Comparison of ENCODE assay signal across 20 cellular contexts in genomic region chr11:14315130-14315529, GRCh38. TPM values are rescaled to one million over a fixed set of nuclear protein-coding genes. Genes with fewer than 3 reads are reported as not detected.
DNase-seq lines count a peak whose midpoint lies in the region; ATAC-seq, FAIRE-seq and TF ChIP-seq lines count a peak whose summit lies in the region.
"Had no signal": no experiment of that assay in that cellular context is flagged by ENCODE, and none has a peak within 500 bp of the region (broad histone marks: within the 10 kb centered on the region; RNA-seq: fewer than 3 reads in every experiment).

No MANE protein-coding gene starts in this region.

- POLR2A ChIA-PET in A549 (lab: Yijun Ruan, JAX): no interaction called here
- POLR2A ChIA-PET in activated B cell treated with CpG ODN at 0.5 μM for 24 hours (lab: Charles Lee): interaction anchor here (0.7 to 5.7 kb wide), 6 partner anchors 10 to 798 kb away, joined by 3 to 35 read pairs (median 4); no protein-coding TSS in a partner anchor

- DNase-seq in A549 (ENCODE audit: low read depth in 1 of 2, low spot score in 1 of 2) (no peak), activated B cell treated with CpG ODN at 0.5 μM for 24 hours (no peak), NCI-H2107 (lab: John Stamatoyannopoulos, UW) (no peak), NCI-H446 (lab: John Stamatoyannopoulos, UW) (no peak)
- no peak for DNase-seq in activated effector memory CD4-positive, alpha-beta T cell treated with Interleukin-2 at 50 U/mL for 16 hours
- DNase-seq in activated T-helper 1 cell treated with anti-CD3 and anti-CD28 coated beads, Interleukin-12 subunit alpha, Interleukin-12 subunit beta, Interleukin-2, Interleukin-4 antibody, amounts not matched to agents 30 ng/mL and 10 ng/mL and 1 ng/mL, durations not matched to agents 14 hours and 24 hours and 36 hours (ENCODE audit: low spot score): no peak
- DNase-seq: activated CD4-positive, CD25-positive, alpha-beta regulatory T cell; activated naive CD4-positive, alpha-beta T cell treated with anti-CD3 and anti-CD28 coated beads, Interleukin-2, amount 50 U/mL, for 16 hours; CD4-positive, alpha-beta T cell; EL; GOT3; head of caudate nucleus; NCI-H1092 treated with DMSO at 0.1 percent for 48 hours; nucleus accumbens; stimulated activated CD4-positive, alpha-beta T cell treated with anti-CD3 and anti-CD28 coated beads, Interleukin-4, amount 100 ng/mL, for 24 hours had no signal

- peak overlapping the region; percentile 74 for H3K4me3 Mint-ChIP-seq in activated B cell treated with CpG ODN at 0.5 μM for 24 hours
- H3K4me3 Mint-ChIP-seq in activated T-helper 1 cell treated with anti-CD3 and anti-CD28 coated beads, Interleukin-12 subunit alpha, Interleukin-12 subunit beta, Interleukin-2, Interleukin-4 antibody, amounts not matched to agents 30 ng/mL and 10 ng/mL and 1 ng/mL, durations not matched to agents 14 hours and 24 hours and 36 hours: no peak overlapping the region
- H3K4me3 Mint-ChIP-seq: CD4-positive, alpha-beta T cell had no signal

- no peak overlapping the region for H3K4me2 ChIP-seq in A549

- TF ChIP-seq POLR2A in A549 (IDR thresholded peaks at IDR 0.05; ENCODE audit: low read length): no peak

- no peak for TF ChIP-seq EP300 in A549 (IDR thresholded peaks at IDR 0.05)

- H3K4me1 ChIP-seq in A549: peaks cover 41% of the 10 kb centered on the region
- H3K4me1 ChIP-seq: tibial nerve had no signal

- peaks cover 3% of the 10 kb centered on the region for H3K36me3 Mint-ChIP-seq in activated B cell treated with CpG ODN at 0.5 μM for 24 hours (ENCODE audit: low read depth)
- H3K36me3 Mint-ChIP-seq in activated T-helper 1 cell treated with anti-CD3 and anti-CD28 coated beads, Interleukin-12 subunit alpha, Interleukin-12 subunit beta, Interleukin-2, Interleukin-4 antibody, amounts not matched to agents 30 ng/mL and 10 ng/mL and 1 ng/mL, durations not matched to agents 14 hours and 24 hours and 36 hours (ENCODE audit: low read depth): peaks cover 10% of the 10 kb centered on the region

- WGBS in A549 (ENCODE audit: missing lambda C conversion rate): 86% methylated on average over 2 of the region's 2 CpGs

- H3K27me3 Mint-ChIP-seq in activated B cell treated with CpG ODN at 0.5 μM for 24 hours: no peaks in the 10 kb centered on the region
- no peaks in the 10 kb centered on the region for H3K27me3 Mint-ChIP-seq in activated T-helper 1 cell treated with anti-CD3 and anti-CD28 coated beads, Interleukin-12 subunit alpha, Interleukin-12 subunit beta, Interleukin-2, Interleukin-4 antibody, amounts not matched to agents 30 ng/mL and 10 ng/mL and 1 ng/mL, durations not matched to agents 14 hours and 24 hours and 36 hours (ENCODE audit: insufficient read depth)
- H3K27me3 Mint-ChIP-seq: CD4-positive, alpha-beta T cell had no signal

- H3K9me3 Mint-ChIP-seq in activated B cell treated with CpG ODN at 0.5 μM for 24 hours: no peaks in the 10 kb centered on the region
- no peaks in the 10 kb centered on the region for H3K9me3 Mint-ChIP-seq in activated T-helper 1 cell treated with anti-CD3 and anti-CD28 coated beads, Interleukin-12 subunit alpha, Interleukin-12 subunit beta, Interleukin-2, Interleukin-4 antibody, amounts not matched to agents 30 ng/mL and 10 ng/mL and 1 ng/mL, durations not matched to agents 14 hours and 24 hours and 36 hours
- H3K9me3 Mint-ChIP-seq: CD4-positive, alpha-beta T cell had no signal

- TF ChIP-seq RAD21 in A549 (conservative IDR thresholded peaks at IDR 0.05 in 1 of 2, IDR thresholded peaks at IDR 0.05 in 1 of 2): no peak

- ATAC-seq in A549 (no peak), GM18907 (IDR thresholded peaks at IDR 0.05; ENCODE audit: unreplicated experiment) (peak; percentile 52), HG02938 (IDR thresholded peaks at IDR 0.05; ENCODE audit: unreplicated experiment) (peak; percentile 40), activated B cell treated with CpG ODN at 0.5 μM for 24 hours (ENCODE audit: low read depth) (no peak)
- ATAC-seq: sciatic nerve had no signal

- no peak overlapping the region for H3K4me3 ChIP-seq in A549
- H3K4me3 ChIP-seq: tibial nerve had no signal

- intact Hi-C loops in activated B cell treated with CpG ODN at 0.5 μM for 24 hours (cut with micrococcal nuclease): loop anchor here (2.0 to 10.0 kb wide), 2 partner anchors 16 to 450 kb away; no protein-coding TSS in a partner anchor
- intact Hi-C loops in activated T-helper 1 cell treated with anti-CD3 and anti-CD28 coated beads, Interleukin-12 subunit alpha, Interleukin-12 subunit beta, Interleukin-2, Interleukin-4 antibody, amounts not matched to agents 30 ng/mL and 10 ng/mL and 1 ng/mL, durations not matched to agents 14 hours and 24 hours and 36 hours (cut with micrococcal nuclease): no loop called here

- no peaks in the 10 kb centered on the region for H3K9me3 ChIP-seq in A549
- H3K9me3 ChIP-seq: tibial nerve had no signal

- no peak overlapping the region for H3K27ac Mint-ChIP-seq in activated B cell treated with CpG ODN at 0.5 μM for 24 hours
- no peak overlapping the region for H3K27ac Mint-ChIP-seq in activated T-helper 1 cell treated with anti-CD3 and anti-CD28 coated beads, Interleukin-12 subunit alpha, Interleukin-12 subunit beta, Interleukin-2, Interleukin-4 antibody, amounts not matched to agents 30 ng/mL and 10 ng/mL and 1 ng/mL, durations not matched to agents 14 hours and 24 hours and 36 hours
- H3K27ac Mint-ChIP-seq: CD4-positive, alpha-beta T cell had no signal

- FAIRE-seq in A549 (lab: Jason Lieb, UNC): no peak
- FAIRE-seq: keratinocyte had no signal

- TF ChIP-seq CTCF in A549 (IDR thresholded peaks at IDR 0.05) (no peak), activated B cell treated with CpG ODN at 0.5 μM for 24 hours (IDR thresholded peaks at IDR 0.05) (no peak)

- H3K27ac ChIP-seq in A549: no peak overlapping the region
- H3K27ac ChIP-seq: tibial nerve had no signal

- H3K4me1 Mint-ChIP-seq in activated B cell treated with CpG ODN at 0.5 μM for 24 hours: peaks cover 83% of the 10 kb centered on the region
- peaks cover 62% of the 10 kb centered on the region for H3K4me1 Mint-ChIP-seq in activated T-helper 1 cell treated with anti-CD3 and anti-CD28 coated beads, Interleukin-12 subunit alpha, Interleukin-12 subunit beta, Interleukin-2, Interleukin-4 antibody, amounts not matched to agents 30 ng/mL and 10 ng/mL and 1 ng/mL, durations not matched to agents 14 hours and 24 hours and 36 hours (ENCODE audit: low read depth)

- CTCF ChIA-PET in A549 (lab: Yijun Ruan, JAX): interaction anchor here (0.8 to 5.8 kb wide), 3 partner anchors 13 to 139 kb away, joined by 3 to 29 read pairs (median 4); no protein-coding TSS in a partner anchor
- CTCF ChIA-PET in activated B cell treated with CpG ODN at 0.5 μM for 24 hours (lab: Charles Lee): interaction anchor here (0.9 to 2.1 kb wide), 2 partner anchors 10 to 55 kb away, joined by 4 read pairs; no protein-coding TSS in a partner anchor

TF ChIP-seq in A549, 52 proteins besides CTCF, POLR2A, EP300 and RAD21:
- TF ChIP-seq HOXB13 (CRISPR knock-in tag; IDR thresholded peaks at IDR 0.05; ENCODE audit: low read depth) (no peak), SREBF2 (IDR thresholded peaks at IDR 0.05) (no peak), HOXA7 (CRISPR knock-in tag; IDR thresholded peaks at IDR 0.05) (no peak), MAFK (IDR thresholded peaks at IDR 0.05; ENCODE audit: partially characterized antibody) (peak; percentile 4), ZSCAN20 (CRISPR knock-in tag; IDR thresholded peaks at IDR 0.05) (no peak)
- TF ChIP-seq, protein P1, sequence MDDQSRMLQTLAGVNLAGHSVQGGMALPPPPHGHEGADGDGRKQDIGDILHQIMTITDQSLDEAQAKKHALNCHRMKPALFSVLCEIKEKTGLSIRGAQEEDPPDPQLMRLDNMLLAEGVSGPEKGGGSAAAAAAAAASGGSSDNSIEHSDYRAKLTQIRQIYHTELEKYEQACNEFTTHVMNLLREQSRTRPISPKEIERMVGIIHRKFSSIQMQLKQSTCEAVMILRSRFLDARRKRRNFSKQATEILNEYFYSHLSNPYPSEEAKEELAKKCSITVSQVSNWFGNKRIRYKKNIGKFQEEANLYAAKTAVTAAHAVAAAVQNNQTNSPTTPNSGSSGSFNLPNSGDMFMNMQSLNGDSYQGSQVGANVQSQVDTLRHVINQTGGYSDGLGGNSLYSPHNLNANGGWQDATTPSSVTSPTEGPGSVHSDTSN (IDR thresholded peaks at IDR 0.05): no peak

RNA-seq across cellular contexts. Expression of gene RRAS2, which starts 43.9 kb away (rescaled TPM):
- polyA plus RNA-seq in A549 (2011; rRNA removed) (39.7 and 48.2 TPM in 2 replicates), A549 (2017; fragmentation: RNase III; extraction: RNeasy Plus Mini Kit Qiagen cat#74134 plus additional on column Dnase treatment) (37.9 to 44.0 TPM (median 40.2 TPM) in 3 replicates)
- polyA plus RNA-seq in A549 (2012; cell fraction: cytosol; rRNA removed): 17.1 and 21.7 TPM in 2 replicates
- polyA plus RNA-seq in A549 (2012; cell fraction: nucleus; rRNA removed): 8.8 and 10.4 TPM in 2 replicates
- polyA minus RNA-seq in A549 (2011; rRNA and poly(A)+ RNA removed): 7.8 and 9.1 TPM in 2 replicates
- 97.7 and 106 TPM in 2 replicates for total RNA-seq in activated B cell treated with CpG ODN at 0.5 μM for 24 hours
- total RNA-seq in activated T-helper 1 cell treated with anti-CD3 and anti-CD28 coated beads, Interleukin-12 subunit alpha, Interleukin-12 subunit beta, Interleukin-2, Interleukin-4 antibody, amounts not matched to agents 30 ng/mL and 10 ng/mL and 1 ng/mL, durations not matched to agents 14 hours and 24 hours and 36 hours: 82.4 and 84.1 TPM in 2 replicates

Comparison
In these comparisons a context has a peak if more than half of its experiments do, and no peak if none do; other contexts are left out.
1. ATAC-seq: peak in GM18907 (single experiment) and HG02938 (single experiment); none in A549 (0 of 2) and activated B cell treated with CpG ODN at 0.5 μM for 24 hours (single experiment).